ENCODE assay signal across 14 cellular contexts in genomic region chr3:185646382-185647133, GRCh38.
A peak's percentile ranks its signal among the peaks of the same experiment; 100 is the strongest.
DNase-seq lines count a peak whose midpoint lies in the region; ATAC-seq and TF ChIP-seq lines count a peak whose summit lies in the region.
"Had no signal": no experiment of that assay in that cellular context is flagged by ENCODE, and none has a peak within 500 bp of the region (broad histone marks: within the 10 kb centered on the region; RNA-seq: fewer than 3 reads in every experiment).

No MANE protein-coding gene starts in this region.

- H3K4me1 Mint-ChIP-seq in dendritic cell treated with granulocyte-macrophage colony-stimulating factor and Interleukin-4, amounts not matched to agents 40 ng/mL and 50 ng/mL, for 4 days (ENCODE audit: low read depth), result peaks cover 36% of the 10 kb centered on the region
- peaks cover 14 to 18% of the 10 kb centered on the region in 2 donors for H3K4me1 Mint-ChIP-seq in stimulated activated naive B cell treated with anti-CD40 and anti-IgM and Interleukin-4, amounts not matched to agents 10 μg/mL and 1 μg/mL and 100 μg/mL, for 72 hours

- H3K27me3 ChIP-seq in right atrium auricular region, result no peaks in the 10 kb centered on the region
- H3K27me3 ChIP-seq in prostate gland (replicated peaks; ENCODE audit: insufficient read depth), result no peaks in the 10 kb centered on the region
- H3K27me3 ChIP-seq: pancreas had no signal

- H3K4me3 Mint-ChIP-seq in dendritic cell treated with granulocyte-macrophage colony-stimulating factor and Interleukin-4, amounts not matched to agents 40 ng/mL and 50 ng/mL, for 4 days, result no peak overlapping the region
- peak overlapping the region in 1 of 2 donors; percentile 18 for H3K4me3 Mint-ChIP-seq in stimulated activated naive B cell treated with anti-CD40 and anti-IgM and Interleukin-4, amounts not matched to agents 10 μg/mL and 1 μg/mL and 100 μg/mL, for 72 hours

- peak overlapping the region; percentile 51 for H3K27ac Mint-ChIP-seq in dendritic cell treated with granulocyte-macrophage colony-stimulating factor and Interleukin-4, amounts not matched to agents 40 ng/mL and 50 ng/mL, for 4 days
- H3K27ac Mint-ChIP-seq in stimulated activated naive B cell treated with anti-CD40 and anti-IgM and Interleukin-4, amounts not matched to agents 10 μg/mL and 1 μg/mL and 100 μg/mL, for 72 hours, result no peak overlapping the region

- H3K4me1 ChIP-seq in right atrium auricular region (no peaks in the 10 kb centered on the region), prostate gland (replicated peaks) (no peaks in the 10 kb centered on the region)
- H3K4me1 ChIP-seq: pancreas had no signal

- intact Hi-C loops in cardiac septum (cut with DNase I), result no loop called here
- intact Hi-C loops in dendritic cell treated with granulocyte-macrophage colony-stimulating factor and Interleukin-4, amounts not matched to agents 40 ng/mL and 50 ng/mL, for 4 days (cut with micrococcal nuclease), result no loop called here
- intact Hi-C loops in prostate gland (cut with DNase I), result no loop called here
- intact Hi-C loops in left colon (cut with DNase I, micrococcal nuclease), result no loop called here

- no peak overlapping the region for H3K27ac ChIP-seq in right atrium auricular region
- no peak overlapping the region for H3K27ac ChIP-seq in prostate gland
- H3K27ac ChIP-seq: pancreas had no signal

- TF ChIP-seq CTCF in right atrium auricular region (IDR thresholded peaks at IDR 0.05) (no peak), prostate gland (IDR thresholded peaks at IDR 0.05) (no peak)

- H3K36me3 ChIP-seq in right atrium auricular region (no peaks in the 10 kb centered on the region), prostate gland (no peaks in the 10 kb centered on the region)
- H3K36me3 ChIP-seq: pancreas had no signal

- no peaks in the 10 kb centered on the region for H3K9me3 Mint-ChIP-seq in dendritic cell treated with granulocyte-macrophage colony-stimulating factor and Interleukin-4, amounts not matched to agents 40 ng/mL and 50 ng/mL, for 4 days
- H3K9me3 Mint-ChIP-seq in stimulated activated naive B cell treated with anti-CD40 and anti-IgM and Interleukin-4, amounts not matched to agents 10 μg/mL and 1 μg/mL and 100 μg/mL, for 72 hours, result no peaks in the 10 kb centered on the region

- H3K9me3 ChIP-seq in right atrium auricular region (no peaks in the 10 kb centered on the region), prostate gland (no peaks in the 10 kb centered on the region)
- H3K9me3 ChIP-seq: pancreas had no signal

- H3K36me3 Mint-ChIP-seq in dendritic cell treated with granulocyte-macrophage colony-stimulating factor and Interleukin-4, amounts not matched to agents 40 ng/mL and 50 ng/mL, for 4 days (ENCODE audit: low read depth), result peaks cover 31% of the 10 kb centered on the region
- no peaks in the 10 kb centered on the region for H3K36me3 Mint-ChIP-seq in stimulated activated naive B cell treated with anti-CD40 and anti-IgM and Interleukin-4, amounts not matched to agents 10 μg/mL and 1 μg/mL and 100 μg/mL, for 72 hours

- no peak for TF ChIP-seq POLR2A in prostate gland (IDR thresholded peaks at IDR 0.05)

- peak; percentile 44 for DNase-seq in right atrium auricular region (ENCODE audit: low spot score)
- no peak for DNase-seq in cardiac septum (ENCODE audit: low spot score)
- DNase-seq in KBM-7, result peak; percentile 29
- DNase-seq in stimulated activated naive B cell treated with anti-CD40 and anti-IgM and Interleukin-4, amounts not matched to agents 10 μg/mL and 1 μg/mL and 100 μg/mL, for 72 hours, result peak; percentile 11
- no peak for DNase-seq in prostate gland (ENCODE audit: low spot score)
- no peak for DNase-seq in left colon
- no peak for DNase-seq in cerebellar cortex (ENCODE audit: low spot score)
- DNase-seq: activated CD8-positive, alpha-beta memory T cell treated with anti-CD3 and anti-CD28 coated beads, Interleukin-2, amount 50 U/mL, for 48 hours; DMS79 treated with DMSO at 0.1 percent for 48 hours; left ventricle myocardium superior; pancreas; stimulated activated CD4-positive, alpha-beta T cell treated with anti-CD3 and anti-CD28 coated beads, Interleukin-2, amount 100 ng/mL, for 24 hours; stimulated activated naive CD4-positive, alpha-beta T cell had no signal

- ATAC-seq in stimulated activated naive B cell treated with anti-CD40 and anti-IgM and Interleukin-4, amounts not matched to agents 10 μg/mL and 1 μg/mL and 100 μg/mL, for 72 hours (replicated peaks), result peak; percentile 92 to 95
- no peak for ATAC-seq in left colon
- ATAC-seq: left ventricle myocardium superior, pancreas had no signal

- WGBS in prostate gland, result 73% methylated on average over 14 of the region's 14 CpGs

- H3K4me3 ChIP-seq in right atrium auricular region (no peak overlapping the region), prostate gland (no peak overlapping the region)
- H3K4me3 ChIP-seq: pancreas had no signal

- in situ Hi-C loops in KBM-7 (cut with MboI; ENCODE audit: low pct_unique_long_range_greater_than_20kb, low sequenced_read_pairs), result no loop called here

- H3K27me3 Mint-ChIP-seq in dendritic cell treated with granulocyte-macrophage colony-stimulating factor and Interleukin-4, amounts not matched to agents 40 ng/mL and 50 ng/mL, for 4 days, result no peaks in the 10 kb centered on the region
- no peaks in the 10 kb centered on the region for H3K27me3 Mint-ChIP-seq in stimulated activated naive B cell treated with anti-CD40 and anti-IgM and Interleukin-4, amounts not matched to agents 10 μg/mL and 1 μg/mL and 100 μg/mL, for 72 hours

Comparison
In these comparisons a context has a peak if more than half of its experiments do, and no peak if none do; other contexts are left out.
1. DNase-seq: peak in right atrium auricular region (single experiment), KBM-7 (single experiment) and stimulated activated naive B cell treated with anti-CD40 and anti-IgM and Interleukin-4, amounts not matched to agents 10 μg/mL and 1 μg/mL and 100 μg/mL, for 72 hours (single experiment); none in cardiac septum (single experiment), prostate gland (single experiment), left colon (0 of 2) and cerebellar cortex (single experiment).